Comparison of ENCODE assay signal across 1 cellular context in genomic region chr7:3080106-3080505, GRCh38.
TF ChIP-seq lines count a peak whose summit lies in the region.

No MANE protein-coding gene starts in this region.

TF ChIP-seq in K562, 482 proteins besides CTCF, POLR2A, EP300 and RAD21 (continued from another document):
- TF ChIP-seq CEBPZ (IDR thresholded peaks at IDR 0.05; ENCODE audit: borderline replicate concordance, low read depth, low read length), result no peak
- TF ChIP-seq MEF2D (tag; conservative IDR thresholded peaks at IDR 0.05; ENCODE audit: low read depth), result no peak
- peak; percentile 88 for TF ChIP-seq RFX1 (IDR thresholded peaks at IDR 0.05)
